ENCODE assay signal across 10 cellular contexts in the genomic region with DNA sequence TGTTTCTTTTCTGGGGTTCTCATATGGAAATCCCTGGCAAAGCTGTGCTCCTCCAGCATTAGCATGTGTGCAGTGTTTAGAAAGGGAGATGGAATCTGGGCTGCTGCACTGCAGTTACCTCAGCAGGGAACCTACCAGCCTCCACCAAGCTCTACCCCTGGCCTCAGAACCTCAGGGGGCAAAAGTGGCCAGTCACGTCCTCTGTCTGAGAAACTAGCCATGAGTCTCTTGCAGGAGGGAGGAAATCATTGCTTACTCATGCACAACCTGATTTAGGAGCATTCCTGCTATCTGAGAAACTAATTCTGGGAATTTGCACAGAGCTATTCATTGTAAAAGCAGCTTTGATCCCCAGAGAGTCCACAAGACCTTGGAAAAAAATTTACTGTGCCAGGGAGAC.
A peak's percentile ranks its signal among the peaks of the same experiment; 100 is the strongest.
DNase-seq lines count a peak whose midpoint lies in the region; ATAC-seq and TF ChIP-seq lines count a peak whose summit lies in the region.
"Had no signal": no experiment of that assay in that cellular context is flagged by ENCODE, and none has a peak within 500 bp of the region (broad histone marks: within the 10 kb centered on the region; RNA-seq: fewer than 3 reads in every experiment).

No MANE protein-coding gene starts in this region.

- H3K36me3 Mint-ChIP-seq in brain: peaks cover 4% of the 10 kb centered on the region
- H3K36me3 Mint-ChIP-seq: stimulated activated memory B cell treated with anti-CD40 and anti-IgM and Interleukin-4, amounts not matched to agents 10 μg/mL and 1 μg/mL and 100 μg/mL, for 72 hours had no signal

- BruUV-seq in A673 (replicated peaks; lab: Mats Ljungman, UMichigan): no TSS peak

- TF ChIP-seq CTCF in A673 (conservative IDR thresholded peaks at IDR 0.05; ENCODE audit: low read depth, low read length) (no peak), brain (conservative IDR thresholded peaks at IDR 0.05) (no peak), kidney epithelial cell (IDR thresholded peaks at IDR 0.05; ENCODE audit: insufficient read depth, low read length, poor library complexity, severe bottlenecking) (no peak)

- ATAC-seq in HG03159 (IDR thresholded peaks at IDR 0.05; ENCODE audit: unreplicated experiment) (no peak), HG02623 (IDR thresholded peaks at IDR 0.05; ENCODE audit: unreplicated experiment) (no peak)
- ATAC-seq: stimulated activated memory B cell treated with anti-CD40 and anti-IgM and Interleukin-4, amounts not matched to agents 10 μg/mL and 1 μg/mL and 100 μg/mL, for 72 hours had no signal

- CTCF ChIA-PET in A673 (lab: Charles Lee): no interaction called here

- no peak overlapping the region for H3K4me3 ChIP-seq in A673 (ENCODE audit: low read depth, low read length, poor library complexity, severe bottlenecking)
- no peak overlapping the region for H3K4me3 ChIP-seq in kidney epithelial cell (ENCODE audit: low read depth, low read length)

- no peak overlapping the region for H3K27ac ChIP-seq in A673 (ENCODE audit: low read depth, low read length, poor library complexity, severe bottlenecking)
- H3K27ac ChIP-seq: C4-2B had no signal

- H3K27ac Mint-ChIP-seq in brain: peak overlapping the region; percentile 69 to 97 (median 76)
- H3K27ac Mint-ChIP-seq: stimulated activated memory B cell treated with anti-CD40 and anti-IgM and Interleukin-4, amounts not matched to agents 10 μg/mL and 1 μg/mL and 100 μg/mL, for 72 hours had no signal

- no peaks in the 10 kb centered on the region for H3K9me3 ChIP-seq in A673 (ENCODE audit: low read depth, low read length, poor library complexity, severe bottlenecking)

- H3K4me1 ChIP-seq in A673 (ENCODE audit: insufficient read depth, low read length, poor library complexity, severe bottlenecking): peaks cover 33% of the 10 kb centered on the region

- H3K4me1 Mint-ChIP-seq in brain: peaks cover 72% of the 10 kb centered on the region

- H3K36me3 ChIP-seq in A673 (ENCODE audit: insufficient read depth, low read length, poor library complexity, severe bottlenecking) (no peaks in the 10 kb centered on the region), kidney epithelial cell (ENCODE audit: control insufficient read depth, insufficient read depth, low read length) (no peaks in the 10 kb centered on the region)

- POLR2A ChIA-PET in A673 (lab: Charles Lee; ENCODE audit: low non-redundant PET): no interaction called here

- peak overlapping the region in 2 of 5 experiments; percentile 40 to 65 for H3K4me3 Mint-ChIP-seq in brain
- H3K4me3 Mint-ChIP-seq: stimulated activated memory B cell treated with anti-CD40 and anti-IgM and Interleukin-4, amounts not matched to agents 10 μg/mL and 1 μg/mL and 100 μg/mL, for 72 hours had no signal

- H3K27me3 ChIP-seq in A673 (replicated peaks; ENCODE audit: insufficient read depth, low read depth, low read length, poor library complexity) (no peaks in the 10 kb centered on the region), kidney epithelial cell (ENCODE audit: control insufficient read depth, insufficient read depth, low read length) (no peaks in the 10 kb centered on the region)

- H3K9me3 Mint-ChIP-seq in brain: no peaks in the 10 kb centered on the region
- H3K9me3 Mint-ChIP-seq: stimulated activated memory B cell treated with anti-CD40 and anti-IgM and Interleukin-4, amounts not matched to agents 10 μg/mL and 1 μg/mL and 100 μg/mL, for 72 hours had no signal

- no peaks in the 10 kb centered on the region for H3K27me3 Mint-ChIP-seq in brain

- intact Hi-C loops in A673 (cut with micrococcal nuclease; ENCODE audit: unreplicated experiment): no loop called here

- peak; percentile 28 for DNase-seq in A673 (ENCODE audit: low spot score)
- peak; percentile 80 for DNase-seq in HS-27A (ENCODE audit: low read depth)
- peak; percentile 67 for DNase-seq in kidney epithelial cell (ENCODE audit: low read depth)
- DNase-seq in T-helper 1 cell: no peak
- no peak for DNase-seq in NCI-H2029 treated with DMSO at 0.1 percent for 48 hours (lab: John Stamatoyannopoulos, UW)

Comparison
In these comparisons a context has a peak if more than half of its experiments do, and no peak if none do; other contexts are left out.
1. DNase-seq: peak in A673 (single experiment), HS-27A (single experiment) and kidney epithelial cell (single experiment); none in T-helper 1 cell (0 of 5) and NCI-H2029 treated with DMSO at 0.1 percent for 48 hours (single experiment).